In genomic region chr15:34813446-34814190, GRCh38 we compare ENCODE assay signal across 3 cellular contexts.
TF ChIP-seq lines count a peak whose summit lies in the region.

No MANE protein-coding gene starts in this region.

TF ChIP-seq in SK-N-SH, 30 proteins besides CTCF, POLR2A, EP300 and RAD21:
- TF ChIP-seq SMC3 (IDR thresholded peaks at IDR 0.05; ENCODE audit: low read depth, low read length) (no peak), USF2 (IDR thresholded peaks at IDR 0.05; ENCODE audit: borderline replicate concordance, low read depth, low read length) (no peak), GATA2 (CRISPR knock-in tag; IDR thresholded peaks at IDR 0.05) (no peak), FOXM1 (IDR thresholded peaks at IDR 0.05; ENCODE audit: low read depth) (no peak), SIN3A (IDR thresholded peaks at IDR 0.05; ENCODE audit: borderline replicate concordance, low read depth, low read length) (no peak)

TF ChIP-seq in SK-N-SH treated with all-trans-retinoic acid at 6 μM for 48 hours, 23 proteins besides CTCF, POLR2A, EP300 and RAD21:
- TF ChIP-seq ZFP3 (CRISPR knock-in tag; IDR thresholded peaks at IDR 0.05) (no peak), RARB (CRISPR knock-in tag; IDR thresholded peaks at IDR 0.05) (no peak), CSRNP3 (CRISPR knock-in tag; IDR thresholded peaks at IDR 0.05) (no peak), TCF4 (CRISPR knock-in tag; IDR thresholded peaks at IDR 0.05; ENCODE audit: borderline replicate concordance) (no peak), CSDC2 (CRISPR knock-in tag; IDR thresholded peaks at IDR 0.05) (no peak), ZFP30 (CRISPR knock-in tag; IDR thresholded peaks at IDR 0.05) (no peak), BACH2 (CRISPR knock-in tag; IDR thresholded peaks at IDR 0.05; ENCODE audit: borderline replicate concordance) (no peak), ESRRG (CRISPR knock-in tag; IDR thresholded peaks at IDR 0.05) (no peak), ZC3H10 (CRISPR knock-in tag; IDR thresholded peaks at IDR 0.05) (no peak), TSHZ2 (CRISPR knock-in tag; IDR thresholded peaks at IDR 0.05) (no peak), ZNF565 (CRISPR knock-in tag; conservative IDR thresholded peaks at IDR 0.05; ENCODE audit: low read depth) (no peak), SNAI2 (CRISPR knock-in tag; IDR thresholded peaks at IDR 0.05) (no peak), TOX (CRISPR knock-in tag; IDR thresholded peaks at IDR 0.05; ENCODE audit: borderline replicate concordance) (no peak)

TF ChIP-seq in WTC11, 78 proteins besides CTCF, POLR2A, EP300 and RAD21:
- TF ChIP-seq ZNF138 (CRISPR knock-in tag; conservative IDR thresholded peaks at IDR 0.05) (no peak), IRF2 (CRISPR knock-in tag; IDR thresholded peaks at IDR 0.05; ENCODE audit: borderline replicate concordance, low read depth) (no peak), CBFB (CRISPR knock-in tag; IDR thresholded peaks at IDR 0.05; ENCODE audit: low read depth) (no peak), TP53 (CRISPR knock-in tag; IDR thresholded peaks at IDR 0.05) (no peak), FOXP1 (CRISPR knock-in tag; IDR thresholded peaks at IDR 0.05; ENCODE audit: borderline replicate concordance) (no peak), NFYB (CRISPR knock-in tag; conservative IDR thresholded peaks at IDR 0.05; ENCODE audit: low read depth) (no peak), MYBL2 (CRISPR knock-in tag; IDR thresholded peaks at IDR 0.05) (no peak), ARID4B (CRISPR knock-in tag; IDR thresholded peaks at IDR 0.05; ENCODE audit: borderline replicate concordance) (no peak), ESRRA (CRISPR knock-in tag; IDR thresholded peaks at IDR 0.05; ENCODE audit: borderline replicate concordance) (no peak), NR3C1 (CRISPR knock-in tag; conservative IDR thresholded peaks at IDR 0.05; ENCODE audit: low read depth) (no peak), ERG (CRISPR knock-in tag; IDR thresholded peaks at IDR 0.05) (no peak), FOXP4 (CRISPR knock-in tag; IDR thresholded peaks at IDR 0.05) (no peak), TEAD4 (CRISPR knock-in tag; IDR thresholded peaks at IDR 0.05) (no peak)
TF ChIP-seq in WTC11: peak in this region for 0.
